36 cellular contexts compared by ENCODE assay signal in genomic region chr19:35421362-35421761, GRCh38. TPM values are rescaled to one million over a fixed set of nuclear protein-coding genes. Genes with fewer than 3 reads are reported as not detected.
"Had no signal": no experiment of that assay in that cellular context is flagged by ENCODE, and none has a peak within 500 bp of the region (broad histone marks: within the 10 kb centered on the region; RNA-seq: fewer than 3 reads in every experiment).

No MANE protein-coding gene starts in this region.

- H3K4me3 ChIP-seq: esophagus muscularis mucosa, heart right ventricle, left lung, prostate gland, right atrium auricular region, smooth muscle cell, suprapubic skin, transverse colon, upper lobe of right lung, uterus had no signal

- H3K9me3 ChIP-seq: esophagus muscularis mucosa, heart right ventricle, left lung, prostate gland, right atrium auricular region, suprapubic skin, transverse colon, upper lobe of right lung, uterus had no signal

- DNase-seq: effector CD8-positive, alpha-beta T cell; endodermal cell; foreskin keratinocyte; glutamatergic neuron; heart right ventricle; hippocampal formation; left cardiac atrium; left lung; mesenchymal stem cell; naive thymus-derived CD8-positive, alpha-beta T cell; nephron progenitor cell; stimulated activated CD4-positive, alpha-beta T cell treated with anti-CD3 and anti-CD28 coated beads, Interleukin-12 subunit alpha, Interleukin-12 subunit beta, amount 100 ng/mL, for 4 hours; stimulated activated CD4-positive, alpha-beta T cell treated with anti-CD3 and anti-CD28 coated beads, Interleukin-1b, Interleukin-23, amount 100 ng/mL, for 48 hours; stimulated activated CD4-positive, alpha-beta T cell treated with anti-CD3 and anti-CD28 coated beads, Interleukin-4, amount 100 ng/mL, for 1 hour; stimulated activated CD8-positive, alpha-beta memory T cell treated with anti-CD3 and anti-CD28 coated beads, Interleukin-4, amount 100 ng/mL, for 48 hours; stimulated activated naive CD4-positive, alpha-beta T cell; stimulated activated naive CD8-positive, alpha-beta T cell treated with anti-CD3 and anti-CD28 coated beads, Interleukin-15, amount 100 ng/mL, for 72 hours; transverse colon; upper lobe of right lung; uterus had no signal

- H3K4me2 ChIP-seq: smooth muscle cell had no signal

- H3K79me2 ChIP-seq: parathyroid adenoma had no signal

- H3K9ac ChIP-seq: parathyroid adenoma had no signal

- H3K4me1 ChIP-seq: esophagus muscularis mucosa, foreskin keratinocyte, prostate gland, right atrium auricular region, suprapubic skin, upper lobe of right lung, uterus had no signal

- H3K27me3 ChIP-seq: right atrium auricular region, uterus had no signal

- H3K9me3 Mint-ChIP-seq: endodermal cell; mesothelial cell of epicardium; naive thymus-derived CD8-positive, alpha-beta T cell; nephron progenitor cell; stimulated activated naive CD8-positive, alpha-beta T cell treated with anti-CD3 and anti-CD28 coated beads, Interleukin-15, amount 100 ng/mL, for 72 hours had no signal

- FAIRE-seq: colon, islet of Langerhans had no signal

- H3K36me3 Mint-ChIP-seq: mesothelial cell of epicardium; naive thymus-derived CD8-positive, alpha-beta T cell had no signal

- H3K36me3 ChIP-seq: esophagus muscularis mucosa, heart right ventricle, left lung, prostate gland, right atrium auricular region, suprapubic skin, transverse colon, upper lobe of right lung, uterus had no signal

- H2AFZ ChIP-seq: parathyroid adenoma had no signal

- H3K27ac ChIP-seq: epithelial cell of prostate, esophagus muscularis mucosa, foreskin keratinocyte, heart right ventricle, left lung, parathyroid adenoma, prostate gland, right atrium auricular region, suprapubic skin, upper lobe of right lung, uterus had no signal

- H3K4me3 Mint-ChIP-seq: endodermal cell; mesothelial cell of epicardium; naive thymus-derived CD8-positive, alpha-beta T cell; nephron progenitor cell; stimulated activated naive CD8-positive, alpha-beta T cell treated with anti-CD3 and anti-CD28 coated beads, Interleukin-15, amount 100 ng/mL, for 72 hours had no signal

- ATAC-seq: foreskin keratinocyte; heart right ventricle; naive thymus-derived CD8-positive, alpha-beta T cell; sciatic nerve; stimulated activated naive CD8-positive, alpha-beta T cell treated with anti-CD3 and anti-CD28 coated beads, Interleukin-15, amount 100 ng/mL, for 72 hours had no signal

- H3K4me1 Mint-ChIP-seq: endodermal cell; stimulated activated naive CD8-positive, alpha-beta T cell treated with anti-CD3 and anti-CD28 coated beads, Interleukin-15, amount 100 ng/mL, for 72 hours had no signal

RNA-seq across cellular contexts. Expression of gene FFAR2, which starts 26.7 kb away (rescaled TPM):
- total RNA-seq: endodermal cell; fibroblast of lung; foreskin keratinocyte; kidney epithelial cell; lung microvascular endothelial cell; mesothelial cell of epicardium; naive thymus-derived CD8-positive, alpha-beta T cell; smooth muscle cell had no signal
- polyA plus RNA-seq: fibroblast of lung; foreskin keratinocyte; naive thymus-derived CD8-positive, alpha-beta T cell; smooth muscle cell had no signal

RNA-seq across cellular contexts. Expression of gene GPR42, which starts 50.5 kb away (rescaled TPM):
- total RNA-seq: endodermal cell; fibroblast of lung; foreskin keratinocyte; heart right ventricle; kidney epithelial cell; left cardiac atrium; left lung; lower leg skin; lung microvascular endothelial cell; mesothelial cell of epicardium; mucosa of gallbladder; naive thymus-derived CD8-positive, alpha-beta T cell; prostate gland; right atrium auricular region; smooth muscle cell; suprapubic skin; transverse colon; upper lobe of right lung; uterus had no signal
- polyA plus RNA-seq: fibroblast of lung; foreskin keratinocyte; heart right ventricle; naive thymus-derived CD8-positive, alpha-beta T cell; smooth muscle cell had no signal
